Comparison of ENCODE assay signal across 10 cellular contexts in genomic region chr5:74240783-74241750, GRCh38.
DNase-seq lines count a peak whose midpoint lies in the region; ATAC-seq lines count a peak whose summit lies in the region.
"Had no signal": no experiment of that assay in that cellular context is flagged by ENCODE, and none has a peak within 500 bp of the region (broad histone marks: within the 10 kb centered on the region; RNA-seq: fewer than 3 reads in every experiment).

No MANE protein-coding gene starts in this region.

- no peak overlapping the region for H3K56ac ChIP-seq in mesendoderm (ENCODE audit: low read length)

- H2AK5ac ChIP-seq in mesendoderm (ENCODE audit: low read length) = no peak overlapping the region

- no peaks in the 10 kb centered on the region for H3K79me1 ChIP-seq in mesendoderm (ENCODE audit: low read length)

- peaks cover 7% of the 10 kb centered on the region for H3K4me1 ChIP-seq in mesendoderm (ENCODE audit: control insufficient read depth, low read depth, low read length)

- no peaks in the 10 kb centered on the region for H3K27me3 ChIP-seq in mesendoderm (ENCODE audit: insufficient read depth, low read length, poor library complexity)

- no peak overlapping the region for H2BK120ac ChIP-seq in mesendoderm (ENCODE audit: low read depth, low read length)

- DNase-seq in CD1c-positive myeloid dendritic cell (ENCODE audit: extremely low spot score) (peak; percentile 35), Kasumi-1 (lab: John Stamatoyannopoulos, UW) (peak; percentile 56 to 71), UCSD-AML1 (lab: John Stamatoyannopoulos, UW; ENCODE audit: unreplicated experiment) (peak; percentile 53), mesendoderm (peak; percentile 42), NCI-H1930 (lab: John Stamatoyannopoulos, UW) (no peak)
- DNase-seq: NCI-H2081, SK-N-SH had no signal

- no CpG with 5 or more reads among the region's 5 CpGs for WGBS in mesendoderm (ENCODE audit: extremely low coverage, insufficient coverage, low lambda C conversion rate)

- no peak overlapping the region for H3K4ac ChIP-seq in mesendoderm (ENCODE audit: low read depth, low read length)

- H3K27ac ChIP-seq in mesendoderm (ENCODE audit: low read depth, low read length) = no peak overlapping the region

- no peak overlapping the region for H4K8ac ChIP-seq in mesendoderm (ENCODE audit: low read depth, low read length)

- H2BK15ac ChIP-seq in mesendoderm (replicated peaks; ENCODE audit: low read depth) = peak overlapping the region; percentile 86

- ATAC-seq in GM18517 (IDR thresholded peaks at IDR 0.05; ENCODE audit: unreplicated experiment) (no peak), GM18520 (IDR thresholded peaks at IDR 0.05; ENCODE audit: unreplicated experiment) (no peak), GM19023 (IDR thresholded peaks at IDR 0.05; ENCODE audit: unreplicated experiment) (no peak)

- H2BK5ac ChIP-seq in mesendoderm (ENCODE audit: low read length) = no peak overlapping the region

- H3K23ac ChIP-seq in mesendoderm (ENCODE audit: low read length) = no peak overlapping the region

- no peaks in the 10 kb centered on the region for H3K36me3 ChIP-seq in mesendoderm (ENCODE audit: control insufficient read depth, insufficient read depth, low read length)

- H3K79me2 ChIP-seq in mesendoderm (ENCODE audit: control insufficient read depth, insufficient read depth, low read length) = no peaks in the 10 kb centered on the region

- no peak overlapping the region for H4K5ac ChIP-seq in mesendoderm (ENCODE audit: low read length)

- no peak overlapping the region for H3K4me2 ChIP-seq in mesendoderm (ENCODE audit: low read length)
- H3K4me2 ChIP-seq: SK-N-SH had no signal

- H3K9ac ChIP-seq in mesendoderm (ENCODE audit: low read length) = no peak overlapping the region
- H3K9ac ChIP-seq: SK-N-SH had no signal

- no peak overlapping the region for H3K4me3 ChIP-seq in mesendoderm (ENCODE audit: low read length)

- H3K18ac ChIP-seq in mesendoderm (ENCODE audit: low read length) = peak overlapping the region; percentile 78

Comparison
In these comparisons a context has a peak if more than half of its experiments do, and no peak if none do; other contexts are left out.
1. DNase-seq: peak in CD1c-positive myeloid dendritic cell (single experiment), Kasumi-1 (2 of 2), UCSD-AML1 (single experiment) and mesendoderm (single experiment); none in NCI-H1930 (0 of 2).